In genomic region chr18:42447688-42448087, GRCh38 we compare ENCODE assay signal across 16 cellular contexts.
DNase-seq lines count a peak whose midpoint lies in the region; ATAC-seq, FAIRE-seq and TF ChIP-seq lines count a peak whose summit lies in the region.
"Had no signal": no experiment of that assay in that cellular context is flagged by ENCODE, and none has a peak within 500 bp of the region (broad histone marks: within the 10 kb centered on the region; RNA-seq: fewer than 3 reads in every experiment).

No MANE protein-coding gene starts in this region.

- H3K9ac ChIP-seq in HepG2 (ENCODE audit: insufficient read depth, low read depth, low read length) = no peak overlapping the region
- H3K9ac ChIP-seq in mesendoderm (ENCODE audit: low read length) = no peak overlapping the region

- peaks cover 4% of the 10 kb centered on the region for H3K36me3 Mint-ChIP-seq in Caco-2 (ENCODE audit: insufficient read depth, unreplicated experiment)
- no peaks in the 10 kb centered on the region for H3K36me3 Mint-ChIP-seq in activated CD8-positive, alpha-beta T cell treated with anti-CD3 and anti-CD28 coated beads, Interleukin-2, amount 10 ng/mL, durations not matched to agents 7 days and 5 days (ENCODE audit: low read depth)
- H3K36me3 Mint-ChIP-seq: CD4-positive, CD25-positive, alpha-beta regulatory T cell; CD8-positive, alpha-beta memory T cell had no signal

- POLR2A ChIA-PET in HepG2 (lab: Yijun Ruan, JAX) = no interaction called here
- POLR2A ChIA-PET in OCI-LY7 (lab: Charles Lee) = no interaction called here
- POLR2A ChIA-PET in Caco-2 (lab: Charles Lee) = no interaction called here
- POLR2A ChIA-PET in activated CD8-positive, alpha-beta T cell treated with anti-CD3 and anti-CD28 coated beads, Interleukin-2, amount 10 ng/mL, durations not matched to agents 7 days and 5 days (lab: Charles Lee) = no interaction called here

- FAIRE-seq in HepG2 (lab: Jason Lieb, UNC) = no peak
- FAIRE-seq: G401.6, GM12892, H54 had no signal

- no peak overlapping the region for H3K18ac ChIP-seq in mesendoderm (ENCODE audit: low read length)

- H4K5ac ChIP-seq in mesendoderm (ENCODE audit: low read length) = no peak overlapping the region

- no peaks in the 10 kb centered on the region for H3K36me3 ChIP-seq in HepG2 (replicated peaks in 1 of 2; ENCODE audit: control insufficient read depth in 1 of 2, insufficient read depth in 2 of 2, low read length in 2 of 2)
- no peaks in the 10 kb centered on the region for H3K36me3 ChIP-seq in right lobe of liver
- no peaks in the 10 kb centered on the region for H3K36me3 ChIP-seq in OCI-LY7 (ENCODE audit: insufficient read depth, low read length)
- H3K36me3 ChIP-seq in mesendoderm (ENCODE audit: control insufficient read depth, insufficient read depth, low read length) = no peaks in the 10 kb centered on the region
- no peaks in the 10 kb centered on the region for H3K36me3 ChIP-seq in Caco-2 (ENCODE audit: control insufficient read depth, insufficient read depth, low read length)
- H3K36me3 ChIP-seq: HAP-1 had no signal

- H3K4me3 Mint-ChIP-seq in Caco-2 (ENCODE audit: unreplicated experiment) = no peak overlapping the region
- no peak overlapping the region for H3K4me3 Mint-ChIP-seq in activated CD8-positive, alpha-beta T cell treated with anti-CD3 and anti-CD28 coated beads, Interleukin-2, amount 10 ng/mL, durations not matched to agents 7 days and 5 days
- H3K4me3 Mint-ChIP-seq: CD4-positive, CD25-positive, alpha-beta regulatory T cell; CD8-positive, alpha-beta memory T cell had no signal

- no peak overlapping the region for H3K4ac ChIP-seq in mesendoderm (ENCODE audit: low read depth, low read length)

- peaks cover 27% of the 10 kb centered on the region for H3K9me3 Mint-ChIP-seq in Caco-2 (ENCODE audit: unreplicated experiment)
- peaks cover 11% of the 10 kb centered on the region for H3K9me3 Mint-ChIP-seq in activated CD8-positive, alpha-beta T cell treated with anti-CD3 and anti-CD28 coated beads, Interleukin-2, amount 10 ng/mL, durations not matched to agents 7 days and 5 days (ENCODE audit: insufficient read depth)

- TF ChIP-seq POLR2A in HepG2 (IDR thresholded peaks at IDR 0.05; ENCODE audit: insufficient read depth in 1 of 2, low read depth in 2 of 2, low read length in 2 of 2) (no peak), right lobe of liver (IDR thresholded peaks at IDR 0.05) (no peak)

- TF ChIP-seq EP300 in HepG2 (IDR thresholded peaks at IDR 0.05; ENCODE audit: low read depth in 2 of 2, low read length in 2 of 2) (no peak), HepG2 (CRISPR knock-in tag; IDR thresholded peaks at IDR 0.05; ENCODE audit: borderline replicate concordance) (no peak)

- H3K27ac ChIP-seq in HepG2 (ENCODE audit: extremely low read length, insufficient read depth, low read length) = no peak overlapping the region
- H3K27ac ChIP-seq in right lobe of liver = no peak overlapping the region
- H3K27ac ChIP-seq in OCI-LY7 (ENCODE audit: low read depth, low read length, poor library complexity, severe bottlenecking) = no peak overlapping the region
- no peak overlapping the region for H3K27ac ChIP-seq in mesendoderm (ENCODE audit: low read depth, low read length)
- H3K27ac ChIP-seq: C4-2B had no signal

- H2AK5ac ChIP-seq in mesendoderm (ENCODE audit: low read length) = no peak overlapping the region

- no peak overlapping the region for H2BK5ac ChIP-seq in mesendoderm (ENCODE audit: low read length)

- H3K27me3 ChIP-seq in HepG2 (ENCODE audit: control insufficient read depth in 1 of 2, insufficient read depth in 2 of 2, low read length in 2 of 2) = no peaks in the 10 kb centered on the region
- no peaks in the 10 kb centered on the region for H3K27me3 ChIP-seq in right lobe of liver
- no peaks in the 10 kb centered on the region for H3K27me3 ChIP-seq in mesendoderm (ENCODE audit: insufficient read depth, low read length, poor library complexity)
- H3K27me3 ChIP-seq in Caco-2 (replicated peaks; ENCODE audit: control insufficient read depth, insufficient read depth, low read length) = no peaks in the 10 kb centered on the region

- no peak overlapping the region for H3K23ac ChIP-seq in mesendoderm (ENCODE audit: low read length)

- H3K4me2 ChIP-seq in HepG2 (ENCODE audit: low read depth, low read length) (no peak overlapping the region), OCI-LY7 (ENCODE audit: low read length) (no peak overlapping the region), mesendoderm (ENCODE audit: low read length) (no peak overlapping the region)

- no peak overlapping the region for H3K27ac Mint-ChIP-seq in Caco-2 (ENCODE audit: unreplicated experiment)
- no peak overlapping the region for H3K27ac Mint-ChIP-seq in activated CD8-positive, alpha-beta T cell treated with anti-CD3 and anti-CD28 coated beads, Interleukin-2, amount 10 ng/mL, durations not matched to agents 7 days and 5 days
- H3K27ac Mint-ChIP-seq: CD4-positive, CD25-positive, alpha-beta regulatory T cell; CD8-positive, alpha-beta memory T cell had no signal

- no peak for TF ChIP-seq CTCF in HepG2 (CRISPR knock-in tag; IDR thresholded peaks at IDR 0.05)
- no peak for TF ChIP-seq CTCF in right lobe of liver (IDR thresholded peaks at IDR 0.05)
- no peak for TF ChIP-seq CTCF in OCI-LY7 (conservative IDR thresholded peaks at IDR 0.05; ENCODE audit: low read length)
- TF ChIP-seq CTCF in Caco-2 (IDR thresholded peaks at IDR 0.05; ENCODE audit: insufficient read depth in 1 of 2, low read depth in 1 of 2, low read length in 1 of 2, severe bottlenecking in 1 of 2, unreplicated experiment in 1 of 2) = no peak

- H3K4me3 ChIP-seq in HepG2 (replicated peaks in 1 of 3; ENCODE audit: insufficient read depth in 1 of 3, low read depth in 2 of 3, low read length in 3 of 3) = no peak overlapping the region
- no peak overlapping the region for H3K4me3 ChIP-seq in right lobe of liver
- H3K4me3 ChIP-seq in OCI-LY7 (ENCODE audit: low read depth, low read length, poor library complexity, severe bottlenecking) = no peak overlapping the region
- H3K4me3 ChIP-seq in mesendoderm (ENCODE audit: low read length) = no peak overlapping the region
- no peak overlapping the region for H3K4me3 ChIP-seq in Caco-2 (ENCODE audit: low read depth, low read length)
- H3K4me3 ChIP-seq: HAP-1 had no signal

- in situ Hi-C loops in HepG2 (cut with HindIII; ENCODE audit: extremely low pct_ligation_motif_present, low pct_unique_long_range_greater_than_20kb) = no loop called here

- intact Hi-C loops in HepG2 (cut with micrococcal nuclease; ENCODE audit: unreplicated experiment) = loop anchor here (2.0 to 5.0 kb wide), 2 partner anchors 70 to 149 kb away; no protein-coding TSS in a partner anchor
- intact Hi-C loops in right lobe of liver (cut with DNase I) = no loop called here
- intact Hi-C loops in OCI-LY7 (cut with micrococcal nuclease; ENCODE audit: unreplicated experiment) = no loop called here
- intact Hi-C loops in Caco-2 (cut with micrococcal nuclease; ENCODE audit: unreplicated experiment) = no loop called here

- H2AFZ ChIP-seq in HepG2 (ENCODE audit: low read length) (no peak overlapping the region), OCI-LY7 (ENCODE audit: low read length) (no peak overlapping the region)

- H3K27me3 Mint-ChIP-seq in Caco-2 (ENCODE audit: insufficient read depth, unreplicated experiment) = no peaks in the 10 kb centered on the region
- no peaks in the 10 kb centered on the region for H3K27me3 Mint-ChIP-seq in activated CD8-positive, alpha-beta T cell treated with anti-CD3 and anti-CD28 coated beads, Interleukin-2, amount 10 ng/mL, durations not matched to agents 7 days and 5 days (ENCODE audit: low read depth)
- H3K27me3 Mint-ChIP-seq: CD4-positive, CD25-positive, alpha-beta regulatory T cell; CD8-positive, alpha-beta memory T cell had no signal

- H3K9me3 ChIP-seq in HepG2 (ENCODE audit: low read length) = peaks cover 36% of the 10 kb centered on the region
- no peaks in the 10 kb centered on the region for H3K9me3 ChIP-seq in right lobe of liver
- H3K9me3 ChIP-seq in OCI-LY7 (ENCODE audit: low read length) = no peaks in the 10 kb centered on the region
- H3K9me3 ChIP-seq in Caco-2 = no peaks in the 10 kb centered on the region

- no peak for DNase-seq in HepG2 (ENCODE audit: low spot score)
- no peak for DNase-seq in right lobe of liver
- peak; percentile 0 for DNase-seq in OCI-LY7 (ENCODE audit: low spot score)
- DNase-seq in mesendoderm = peak; percentile 13
- no peak for DNase-seq in Caco-2
- no peak for DNase-seq in activated CD8-positive, alpha-beta T cell treated with anti-CD3 and anti-CD28 coated beads, Interleukin-2, amount 10 ng/mL, durations not matched to agents 7 days and 5 days
- DNase-seq: Calu3; CD4-positive, CD25-positive, alpha-beta regulatory T cell; CD8-positive, alpha-beta memory T cell; DND-41; GOT3 had no signal

- H3K79me1 ChIP-seq in mesendoderm (ENCODE audit: low read length) = no peaks in the 10 kb centered on the region

- ATAC-seq in HepG2 (no peak), right lobe of liver (no peak)
- no peak for ATAC-seq in activated CD8-positive, alpha-beta T cell treated with anti-CD3 and anti-CD28 coated beads, Interleukin-2, amount 10 ng/mL, durations not matched to agents 7 days and 5 days

- H3K4me1 ChIP-seq in HepG2 (ENCODE audit: insufficient read depth, low read length) (peaks cover 40% of the 10 kb centered on the region), right lobe of liver (peaks cover 0 to 16% (median 0%) of the 10 kb centered on the region in 4 donors), OCI-LY7 (ENCODE audit: insufficient read depth, low read length, poor library complexity, severe bottlenecking) (no peaks in the 10 kb centered on the region), mesendoderm (ENCODE audit: control insufficient read depth, low read depth, low read length) (no peaks in the 10 kb centered on the region), Caco-2 (no peaks in the 10 kb centered on the region)

- no peak overlapping the region for H4K8ac ChIP-seq in mesendoderm (ENCODE audit: low read depth, low read length)

- BruUV-seq in HepG2 (replicated peaks; lab: Mats Ljungman, UMichigan) = no TSS peak
- no TSS peak for BruUV-seq in OCI-LY7 (replicated peaks; lab: Mats Ljungman, UMichigan)
- BruUV-seq in Caco-2 (replicated peaks; lab: Mats Ljungman, UMichigan) = no TSS peak

- no peak overlapping the region for H3K56ac ChIP-seq in mesendoderm (ENCODE audit: low read length)

- H2BK15ac ChIP-seq in mesendoderm (replicated peaks; ENCODE audit: low read depth) = no peak overlapping the region

- CTCF ChIA-PET in HepG2 (lab: Yijun Ruan, JAX; ENCODE audit: low intra/inter-chr PET ratio, low total read pairs) = no interaction called here
- CTCF ChIA-PET in OCI-LY7 (lab: Charles Lee; ENCODE audit: unreplicated experiment) = no interaction called here
- CTCF ChIA-PET in Caco-2 (lab: Charles Lee) = no interaction called here
- CTCF ChIA-PET in activated CD8-positive, alpha-beta T cell treated with anti-CD3 and anti-CD28 coated beads, Interleukin-2, amount 10 ng/mL, durations not matched to agents 7 days and 5 days (lab: Charles Lee) = no interaction called here

- WGBS in HepG2 (ENCODE audit: low lambda C conversion rate) = 93% methylated on average over 1 of the region's 1 CpG
- WGBS in right lobe of liver (ENCODE audit: insufficient coverage, low coverage, low lambda C conversion rate, missing lambda C conversion rate) = 75% methylated on average over 1 of the region's 1 CpG
- no CpG with 5 or more reads among the region's 1 CpG for WGBS in mesendoderm (ENCODE audit: extremely low coverage, insufficient coverage, low lambda C conversion rate)

- H3K79me2 ChIP-seq in HepG2 (ENCODE audit: insufficient read depth, low read length) (no peaks in the 10 kb centered on the region), OCI-LY7 (ENCODE audit: insufficient read depth, low read depth, low read length) (no peaks in the 10 kb centered on the region), mesendoderm (ENCODE audit: control insufficient read depth, insufficient read depth, low read length) (no peaks in the 10 kb centered on the region)

- H3K9me2 ChIP-seq in OCI-LY7 (ENCODE audit: insufficient read depth, low read length) = no peaks in the 10 kb centered on the region

- no peaks in the 10 kb centered on the region for H4K20me1 ChIP-seq in HepG2 (ENCODE audit: insufficient read depth, low read length)
- H4K20me1 ChIP-seq in OCI-LY7 (ENCODE audit: insufficient read depth, low read length) = no peaks in the 10 kb centered on the region

- no peaks in the 10 kb centered on the region for H3K4me1 Mint-ChIP-seq in Caco-2 (ENCODE audit: low read depth, unreplicated experiment)
- no peaks in the 10 kb centered on the region for H3K4me1 Mint-ChIP-seq in activated CD8-positive, alpha-beta T cell treated with anti-CD3 and anti-CD28 coated beads, Interleukin-2, amount 10 ng/mL, durations not matched to agents 7 days and 5 days (ENCODE audit: low read depth)
- H3K4me1 Mint-ChIP-seq: CD4-positive, CD25-positive, alpha-beta regulatory T cell; CD8-positive, alpha-beta memory T cell had no signal

- TF ChIP-seq RAD21 in HepG2 (CRISPR knock-in tag; IDR thresholded peaks at IDR 0.05) = no peak

- H2BK120ac ChIP-seq in mesendoderm (ENCODE audit: low read depth, low read length) = no peak overlapping the region

Comparison
In these comparisons a context has a peak if more than half of its experiments do, and no peak if none do; other contexts are left out.
1. DNase-seq: peak in OCI-LY7 (single experiment) and mesendoderm (single experiment); none in HepG2 (single experiment), right lobe of liver (0 of 3), Caco-2 (0 of 2) and activated CD8-positive, alpha-beta T cell treated with anti-CD3 and anti-CD28 coated beads, Interleukin-2, amount 10 ng/mL, durations not matched to agents 7 days and 5 days (single experiment).